9 cellular contexts compared by ENCODE assay signal in the genomic region with DNA sequence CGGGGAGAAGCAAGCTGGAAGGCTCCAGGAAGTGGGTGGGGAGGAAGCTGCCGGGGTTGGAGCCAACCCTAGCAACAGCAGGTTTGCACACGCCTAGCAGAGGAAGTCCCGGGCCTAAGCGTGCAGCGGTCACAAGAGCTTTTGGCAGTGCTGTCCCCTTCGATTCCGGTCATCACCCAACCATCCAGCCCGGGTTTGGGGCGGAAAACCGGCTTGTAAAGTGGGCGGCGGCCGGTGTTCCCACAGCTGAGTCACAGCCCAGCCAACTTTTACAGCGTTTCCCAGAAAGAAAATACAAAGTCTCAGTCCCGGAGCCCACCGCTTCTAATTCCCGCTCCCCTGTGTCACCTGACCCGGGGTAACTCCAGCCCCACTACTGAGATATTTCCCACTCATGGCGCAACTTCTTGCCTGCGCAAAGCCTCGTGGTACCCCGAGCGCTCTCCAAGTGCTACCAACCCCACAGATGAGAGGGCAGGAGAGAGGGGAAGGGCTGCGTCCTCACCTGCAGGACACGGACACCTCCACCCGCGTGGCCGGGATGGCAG. TPM values are rescaled to one million over a fixed set of nuclear protein-coding genes. Genes with fewer than 3 reads are reported as not detected.
DNase-seq lines count a peak whose midpoint lies in the region; ATAC-seq and TF ChIP-seq lines count a peak whose summit lies in the region.
"Had no signal": no experiment of that assay in that cellular context is flagged by ENCODE, and none has a peak within 500 bp of the region (broad histone marks: within the 10 kb centered on the region; RNA-seq: fewer than 3 reads in every experiment).

No MANE protein-coding gene starts in this region.

- POLR2A ChIA-PET in T-cell (lab: Charles Lee), result no interaction called here

- DNase-seq in T-cell, result peak in 30 of 34 experiments; percentile 1 to 60 (median 22)
- no peak for DNase-seq in astrocyte of the cerebellum (ENCODE audit: low read depth)
- peak in 43 of 51 donors; percentile 6 to 86 (median 42) for DNase-seq in hypothalamus (lab: John Stamatoyannopoulos, UW)
- peak; percentile 75 for DNase-seq in retina
- no peak for DNase-seq in NCI-H510A (lab: John Stamatoyannopoulos, UW)

- H3K36me3 Mint-ChIP-seq in T-cell, result no peaks in the 10 kb centered on the region

- H3K27ac ChIP-seq in BLaER1, result peak overlapping the region; percentile 62; the same call in 1 of the 2 replicates

- H3K4me1 ChIP-seq in BLaER1, result peaks cover 6% of the 10 kb centered on the region; the same call in 1 of the 2 replicates

- peaks cover 17 to 34% (median 25%) of the 10 kb centered on the region in 3 donors for H3K4me1 Mint-ChIP-seq in T-cell

- peaks cover 15 to 18% of the 10 kb centered on the region in 2 donors for H3K27me3 Mint-ChIP-seq in T-cell

- peak overlapping the region; percentile 85 to 93 (median 85) for H3K4me3 Mint-ChIP-seq in T-cell

- in situ Hi-C loops in astrocyte of the cerebellum (cut with HindIII; ENCODE audit: low sequenced_read_pairs), result no loop called here

- H4K20me1 ChIP-seq in BLaER1, result no peaks in the 10 kb centered on the region

- H3K4me3 ChIP-seq in BLaER1 (peak overlapping the region; percentile 71), astrocyte of the cerebellum (ENCODE audit: low read depth, low read length) (peak overlapping the region; percentile 54)

- peak overlapping the region; percentile 73 for H3K9ac ChIP-seq in BLaER1

- CTCF ChIA-PET in T-cell (lab: Charles Lee), result no interaction called here

- H3K36me3 ChIP-seq in BLaER1, result no peaks in the 10 kb centered on the region

- peak overlapping the region; percentile 90 for H3K27ac Mint-ChIP-seq in T-cell

- H3K27me3 ChIP-seq in BLaER1, result peaks cover 17% of the 10 kb centered on the region; the same call in 1 of the 2 replicates

- peaks cover 8% of the 10 kb centered on the region for H3K9me3 ChIP-seq in BLaER1

- H3K4me2 ChIP-seq in BLaER1, result peak overlapping the region; percentile 67

- no peak for TF ChIP-seq CTCF in astrocyte of the cerebellum (IDR thresholded peaks at IDR 0.05; ENCODE audit: low read depth, low read length, missing control alignments)

- H3K9me3 Mint-ChIP-seq in T-cell, result peaks cover 0 to 3% (median 0%) of the 10 kb centered on the region in 3 donors

- ATAC-seq in GM19372 (IDR thresholded peaks at IDR 0.05; ENCODE audit: low read depth, unreplicated experiment) (peak; percentile 57), HG03432 (IDR thresholded peaks at IDR 0.05; ENCODE audit: unreplicated experiment) (peak; percentile 70), T-cell (replicated peaks in 1 of 4) (peak; percentile 62 to 70 (median 68))

RNA-seq across cellular contexts. Expression of gene CPNE8, which starts 0.4 kb away (rescaled TPM):
- total RNA-seq in T-cell, result 1 to 10 TPM; 1.8 to 6.1 (median 2.3) TPM
- total RNA-seq: LHCN-M2 had no signal

Comparison
In these comparisons a context has a peak if more than half of its experiments do, and no peak if none do; other contexts are left out.
1. DNase-seq: peak in T-cell (30 of 34), hypothalamus (43 of 51) and retina (single experiment); none in astrocyte of the cerebellum (single experiment) and NCI-H510A (single experiment).
2. Peak in every context shown above with its lines, with median percentiles within 50 percentile points of each other: ATAC-seq.